Comparison of ENCODE assay signal across 15 cellular contexts in the genomic region with DNA sequence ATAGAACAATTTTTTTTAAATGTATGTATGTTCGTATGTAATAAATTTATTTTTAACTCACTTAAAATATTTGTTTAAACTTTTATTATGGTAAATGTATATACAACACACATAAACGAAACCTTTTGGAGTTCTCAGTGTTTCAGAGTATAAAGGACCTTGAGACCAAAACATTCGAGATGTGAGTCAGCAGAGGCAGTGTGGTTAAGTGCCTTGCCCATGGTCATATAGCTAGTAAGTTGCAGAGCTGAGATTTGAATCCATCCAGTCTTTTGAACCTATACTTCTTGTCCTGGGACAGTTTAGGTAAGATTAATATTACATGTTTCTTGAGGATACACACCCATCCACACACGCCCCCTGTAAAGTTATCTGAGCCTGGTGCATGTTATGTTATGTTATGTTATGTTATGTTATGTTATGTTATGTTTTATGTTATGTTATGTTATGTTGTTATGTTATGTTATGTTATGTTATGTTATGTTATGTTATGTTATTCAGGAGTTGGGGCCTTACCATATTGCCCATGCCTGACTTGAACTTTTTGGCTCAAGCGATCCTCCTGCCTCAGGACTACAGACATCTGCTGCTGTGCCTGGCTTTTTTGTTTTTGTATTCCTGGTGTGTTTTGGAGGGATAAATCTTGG. TPM values are rescaled to one million over a fixed set of nuclear protein-coding genes. Genes with fewer than 3 reads are reported as not detected.
A peak's percentile ranks its signal among the peaks of the same experiment; 100 is the strongest.
DNase-seq lines count a peak whose midpoint lies in the region; ATAC-seq, FAIRE-seq and TF ChIP-seq lines count a peak whose summit lies in the region.
"Had no signal": no experiment of that assay in that cellular context is flagged by ENCODE, and none has a peak within 500 bp of the region (broad histone marks: within the 10 kb centered on the region; RNA-seq: fewer than 3 reads in every experiment).

No MANE protein-coding gene starts in this region.

- H3K4me1 ChIP-seq in CD4-positive, CD25-positive, alpha-beta regulatory T cell (ENCODE audit: control insufficient read depth, insufficient read depth, low read length, poor library complexity, severe bottlenecking): peaks cover 23% of the 10 kb centered on the region
- peaks cover 0 to 27% (median 6%) of the 10 kb centered on the region in 4 donors for H3K4me1 ChIP-seq in right lobe of liver

- H3K27ac Mint-ChIP-seq in CD4-positive, CD25-positive, alpha-beta regulatory T cell: peak overlapping the region; percentile 25 to 82 (median 78)
- no peak overlapping the region for H3K27ac Mint-ChIP-seq in activated naive CD8-positive, alpha-beta T cell treated with anti-CD3 and anti-CD28 coated beads, Interleukin-2, amount 50 U/mL, for 24 hours
- no peak overlapping the region for H3K27ac Mint-ChIP-seq in mesothelial cell of epicardium
- H3K27ac Mint-ChIP-seq: stimulated activated naive CD8-positive, alpha-beta T cell treated with anti-CD3 and anti-CD28 coated beads, Interleukin-15, Interleukin-2, amounts not matched to agents 100 ng/mL and 50 ng/mL, for 24 hours had no signal

- H3K27ac ChIP-seq in CD4-positive, CD25-positive, alpha-beta regulatory T cell (ENCODE audit: insufficient read depth, low read length, poor library complexity, severe bottlenecking): peak overlapping the region; percentile 26
- H3K27ac ChIP-seq in right lobe of liver: no peak overlapping the region
- H3K27ac ChIP-seq: ovary had no signal

- no peaks in the 10 kb centered on the region for H3K9me3 Mint-ChIP-seq in CD4-positive, CD25-positive, alpha-beta regulatory T cell
- no peaks in the 10 kb centered on the region for H3K9me3 Mint-ChIP-seq in activated naive CD8-positive, alpha-beta T cell treated with anti-CD3 and anti-CD28 coated beads, Interleukin-2, amount 50 U/mL, for 24 hours
- peaks cover 13% of the 10 kb centered on the region for H3K9me3 Mint-ChIP-seq in mesothelial cell of epicardium
- H3K9me3 Mint-ChIP-seq: stimulated activated naive CD8-positive, alpha-beta T cell treated with anti-CD3 and anti-CD28 coated beads, Interleukin-15, Interleukin-2, amounts not matched to agents 100 ng/mL and 50 ng/mL, for 24 hours had no signal

- ATAC-seq in CD4-positive, CD25-positive, alpha-beta regulatory T cell (ENCODE audit: low read depth in 2 of 2): peak; percentile 58 to 59
- ATAC-seq in activated naive CD8-positive, alpha-beta T cell treated with anti-CD3 and anti-CD28 coated beads, Interleukin-2, amount 50 U/mL, for 24 hours: peak; percentile 49
- peak; percentile 24 to 52 (median 34) for ATAC-seq in right lobe of liver
- ATAC-seq in HG03378 (IDR thresholded peaks at IDR 0.05; ENCODE audit: unreplicated experiment): no peak

- no peaks in the 10 kb centered on the region for H3K9me3 ChIP-seq in CD4-positive, CD25-positive, alpha-beta regulatory T cell (ENCODE audit: control insufficient read depth in 2 of 2, low read length in 2 of 2)
- no peaks in the 10 kb centered on the region for H3K9me3 ChIP-seq in right lobe of liver
- H3K9me3 ChIP-seq: ovary had no signal

- peaks cover 30% of the 10 kb centered on the region for H3K36me3 Mint-ChIP-seq in CD4-positive, CD25-positive, alpha-beta regulatory T cell
- peaks cover 44% of the 10 kb centered on the region for H3K36me3 Mint-ChIP-seq in activated naive CD8-positive, alpha-beta T cell treated with anti-CD3 and anti-CD28 coated beads, Interleukin-2, amount 50 U/mL, for 24 hours (ENCODE audit: low read depth)
- H3K36me3 Mint-ChIP-seq in mesothelial cell of epicardium: peaks cover 29% of the 10 kb centered on the region

- TF ChIP-seq POLR2A in H54 (IDR thresholded peaks at IDR 0.05; ENCODE audit: low read depth, low read length) (no peak), right lobe of liver (IDR thresholded peaks at IDR 0.05) (no peak)

- peaks cover 17% of the 10 kb centered on the region for H3K36me3 ChIP-seq in CD4-positive, CD25-positive, alpha-beta regulatory T cell (ENCODE audit: control insufficient read depth, insufficient read depth, low read length)
- peaks cover 0 to 5% (median 3%) of the 10 kb centered on the region in 4 donors for H3K36me3 ChIP-seq in right lobe of liver
- H3K36me3 ChIP-seq: ovary had no signal

- peak; percentile 70 for FAIRE-seq in H54 (lab: Jason Lieb, UNC)
- FAIRE-seq: H1 had no signal

- H3K4me3 Mint-ChIP-seq in CD4-positive, CD25-positive, alpha-beta regulatory T cell: peak overlapping the region in 1 of 4 donors; percentile 26
- no peak overlapping the region for H3K4me3 Mint-ChIP-seq in activated naive CD8-positive, alpha-beta T cell treated with anti-CD3 and anti-CD28 coated beads, Interleukin-2, amount 50 U/mL, for 24 hours
- no peak overlapping the region for H3K4me3 Mint-ChIP-seq in mesothelial cell of epicardium
- H3K4me3 Mint-ChIP-seq: stimulated activated naive CD8-positive, alpha-beta T cell treated with anti-CD3 and anti-CD28 coated beads, Interleukin-15, Interleukin-2, amounts not matched to agents 100 ng/mL and 50 ng/mL, for 24 hours had no signal

- H3K4me3 ChIP-seq in CD4-positive, CD25-positive, alpha-beta regulatory T cell (ENCODE audit: low read depth, low read length): no peak overlapping the region
- H3K4me3 ChIP-seq in right lobe of liver: no peak overlapping the region
- H3K4me3 ChIP-seq: lung, ovary had no signal

- no peaks in the 10 kb centered on the region for H3K27me3 Mint-ChIP-seq in CD4-positive, CD25-positive, alpha-beta regulatory T cell
- H3K27me3 Mint-ChIP-seq in activated naive CD8-positive, alpha-beta T cell treated with anti-CD3 and anti-CD28 coated beads, Interleukin-2, amount 50 U/mL, for 24 hours: no peaks in the 10 kb centered on the region
- no peaks in the 10 kb centered on the region for H3K27me3 Mint-ChIP-seq in mesothelial cell of epicardium (ENCODE audit: low read depth)
- H3K27me3 Mint-ChIP-seq: stimulated activated naive CD8-positive, alpha-beta T cell treated with anti-CD3 and anti-CD28 coated beads, Interleukin-15, Interleukin-2, amounts not matched to agents 100 ng/mL and 50 ng/mL, for 24 hours had no signal

- intact Hi-C loops in right lobe of liver (cut with DNase I): no loop called here

- TF ChIP-seq CTCF in right lobe of liver (IDR thresholded peaks at IDR 0.05): no peak
- no peak for TF ChIP-seq CTCF in mesothelial cell of epicardium (IDR thresholded peaks at IDR 0.05; ENCODE audit: unreplicated experiment)

- no peaks in the 10 kb centered on the region for H3K27me3 ChIP-seq in CD4-positive, CD25-positive, alpha-beta regulatory T cell (ENCODE audit: control insufficient read depth, insufficient read depth, low read length)
- H3K27me3 ChIP-seq in right lobe of liver: no peaks in the 10 kb centered on the region
- H3K27me3 ChIP-seq: ovary had no signal

- DNase-seq in CD4-positive, CD25-positive, alpha-beta regulatory T cell: peak in 1 of 3 donors; percentile 32
- DNase-seq in H54 (ENCODE audit: insufficient read length, low spot score): no peak
- DNase-seq in activated naive CD8-positive, alpha-beta T cell treated with anti-CD3 and anti-CD28 coated beads, Interleukin-2, amount 50 U/mL, for 24 hours: no peak
- no peak for DNase-seq in right lobe of liver
- no peak for DNase-seq in mesothelial cell of epicardium (ENCODE audit: low spot score in 2 of 2, unreplicated experiment in 2 of 2)
- DNase-seq in C1 segment of cervical spinal cord (lab: John Stamatoyannopoulos, UW): no peak
- no peak for DNase-seq in putamen (ENCODE audit: low spot score)
- DNase-seq: activated gamma-delta T cell treated with Interleukin-2 at 50 U/mL for 16 hours, Calu3, NCI-H187 treated with DMSO at 0.1 percent for 48 hours, ovary had no signal

- 69% methylated on average over 5 of the region's 5 CpGs for WGBS in right lobe of liver (ENCODE audit: insufficient coverage, low coverage, low lambda C conversion rate, missing lambda C conversion rate)

- H3K4me1 Mint-ChIP-seq in CD4-positive, CD25-positive, alpha-beta regulatory T cell: peaks cover 58 to 73% (median 65%) of the 10 kb centered on the region in 4 donors
- H3K4me1 Mint-ChIP-seq in activated naive CD8-positive, alpha-beta T cell treated with anti-CD3 and anti-CD28 coated beads, Interleukin-2, amount 50 U/mL, for 24 hours: peaks cover 32% of the 10 kb centered on the region
- no peaks in the 10 kb centered on the region for H3K4me1 Mint-ChIP-seq in mesothelial cell of epicardium

RNA-seq across cellular contexts. Expression of a gene that starts 41.8 kb away (rescaled TPM):
- 89.0 TPM for total RNA-seq in CD4-positive, CD25-positive, alpha-beta regulatory T cell
- 10 to 100 TPM in 2 of 4 donors, 1 to 10 TPM in 2; 7.2 to 14.4 (median 9.0) TPM for polyA plus RNA-seq in CD4-positive, CD25-positive, alpha-beta regulatory T cell
- total RNA-seq in right lobe of liver (10 to 100 TPM; 17.0 to 38.4 (median 23.1) TPM), mesothelial cell of epicardium (77.3 to 89.7 TPM (median 82.1 TPM) in 3 replicates)

Comparison
In these comparisons a context has a peak if more than half of its experiments do, and no peak if none do; other contexts are left out.
1. H3K27ac Mint-ChIP-seq: peak in CD4-positive, CD25-positive, alpha-beta regulatory T cell (3 of 3); none in activated naive CD8-positive, alpha-beta T cell treated with anti-CD3 and anti-CD28 coated beads, Interleukin-2, amount 50 U/mL, for 24 hours (single experiment) and mesothelial cell of epicardium (single experiment).